ENCODE assay signal across 10 cellular contexts in the genomic region with DNA sequence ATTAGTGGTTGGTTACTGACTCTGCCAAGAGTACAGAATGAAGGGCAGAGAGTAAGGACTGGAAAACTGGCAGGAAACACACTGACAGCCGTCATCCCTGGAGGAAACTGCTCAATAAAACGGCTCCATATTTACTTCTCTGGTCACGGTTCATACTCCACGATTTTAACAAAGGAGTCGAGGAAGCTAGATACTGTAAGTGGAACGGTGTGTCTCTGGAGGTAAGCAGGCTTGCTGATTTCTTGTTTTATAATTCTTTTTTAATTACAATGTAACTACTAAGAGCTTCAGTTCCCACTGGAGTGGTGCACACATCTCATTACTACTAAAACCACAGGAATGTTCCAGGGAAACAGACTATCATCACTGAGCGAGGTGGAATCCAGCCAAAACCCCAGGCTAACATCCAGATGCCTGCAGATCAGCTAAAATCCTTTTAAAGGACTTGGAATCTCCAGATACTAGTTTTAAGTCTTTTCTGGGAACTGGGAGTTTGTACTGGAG. TPM values are rescaled to one million over a fixed set of nuclear protein-coding genes. Genes with fewer than 3 reads are reported as not detected.
A peak's percentile ranks its signal among the peaks of the same experiment; 100 is the strongest.
DNase-seq lines count a peak whose midpoint lies in the region; ATAC-seq and TF ChIP-seq lines count a peak whose summit lies in the region.
"Had no signal": no experiment of that assay in that cellular context is flagged by ENCODE, and none has a peak within 500 bp of the region (broad histone marks: within the 10 kb centered on the region; RNA-seq: fewer than 3 reads in every experiment).

No MANE protein-coding gene starts in this region.

- peaks cover 74% of the 10 kb centered on the region for H3K36me3 ChIP-seq in OCI-LY7 (ENCODE audit: insufficient read depth, low read length)

- no peaks in the 10 kb centered on the region for H3K9me3 Mint-ChIP-seq in nephron progenitor cell

- TSS peak; percentile 45 for BruUV-seq in OCI-LY7 (replicated peaks; lab: Mats Ljungman, UMichigan)

- no peak overlapping the region for H2AFZ ChIP-seq in OCI-LY7 (ENCODE audit: low read length)
- H2AFZ ChIP-seq: PC-9 had no signal

- H3K9me2 ChIP-seq in OCI-LY7 (ENCODE audit: insufficient read depth, low read length) = no peaks in the 10 kb centered on the region

- CTCF ChIA-PET in OCI-LY7 (lab: Charles Lee; ENCODE audit: unreplicated experiment) = no interaction called here

- no peak for TF ChIP-seq CTCF in AG09319 (IDR thresholded peaks at IDR 0.05; ENCODE audit: low read depth, low read length)
- TF ChIP-seq CTCF in OCI-LY7 (conservative IDR thresholded peaks at IDR 0.05; ENCODE audit: low read length) = no peak
- no peak for TF ChIP-seq CTCF in epithelial cell of proximal tubule (conservative IDR thresholded peaks at IDR 0.05; ENCODE audit: low read depth, low read length)
- TF ChIP-seq CTCF in nephron progenitor cell (IDR thresholded peaks at IDR 0.05) = no peak

- H3K4me2 ChIP-seq in OCI-LY7 (ENCODE audit: low read length) = no peak overlapping the region
- H3K4me2 ChIP-seq: PC-9 had no signal

- no peaks in the 10 kb centered on the region for H3K27me3 Mint-ChIP-seq in nephron progenitor cell (ENCODE audit: low read depth, poor library complexity)

- peak overlapping the region; percentile 29 for H3K27ac Mint-ChIP-seq in nephron progenitor cell

- H3K4me3 Mint-ChIP-seq in nephron progenitor cell = no peak overlapping the region

- no peaks in the 10 kb centered on the region for H4K20me1 ChIP-seq in OCI-LY7 (ENCODE audit: insufficient read depth, low read length)

- H3K4me1 ChIP-seq in OCI-LY7 (ENCODE audit: insufficient read depth, low read length, poor library complexity, severe bottlenecking) = no peaks in the 10 kb centered on the region

- peak; percentile 89 for DNase-seq in AG09319 (ENCODE audit: extremely low read depth, low read depth)
- no peak for DNase-seq in OCI-LY7 (ENCODE audit: low spot score)
- peak; percentile 78 for DNase-seq in epithelial cell of proximal tubule (ENCODE audit: low read depth)
- no peak for DNase-seq in nephron progenitor cell
- no peak for DNase-seq in stimulated activated CD4-positive, alpha-beta T cell treated with anti-CD3 and anti-CD28 coated beads, Interleukin-2, amount 100 ng/mL, for 48 hours
- no peak for DNase-seq in NCI-H2081 treated with DMSO at 0.1 percent for 48 hours (lab: John Stamatoyannopoulos, UW)
- DNase-seq in RPMI8226 = no peak
- DNase-seq: stimulated activated CD4-positive, alpha-beta T cell treated with anti-CD3 and anti-CD28 coated beads, Interleukin-4, amount 100 ng/mL, for 1 hour had no signal

- POLR2A ChIA-PET in OCI-LY7 (lab: Charles Lee) = no interaction called here

- peaks cover 10% of the 10 kb centered on the region for H3K4me1 Mint-ChIP-seq in nephron progenitor cell

- H3K9me3 ChIP-seq in OCI-LY7 (ENCODE audit: low read length) = no peaks in the 10 kb centered on the region

- ATAC-seq in HG03039 (IDR thresholded peaks at IDR 0.05; ENCODE audit: unreplicated experiment) = no peak

- intact Hi-C loops in OCI-LY7 (cut with micrococcal nuclease; ENCODE audit: unreplicated experiment) = no loop called here

- H3K36me3 Mint-ChIP-seq in nephron progenitor cell (ENCODE audit: low read depth) = peaks cover 63% of the 10 kb centered on the region

- H3K4me3 ChIP-seq in OCI-LY7 (ENCODE audit: low read depth, low read length, poor library complexity, severe bottlenecking) (no peak overlapping the region), epithelial cell of proximal tubule (ENCODE audit: low read depth, low read length) (no peak overlapping the region)
- H3K4me3 ChIP-seq: PC-9 had no signal

- no peak overlapping the region for H3K27ac ChIP-seq in OCI-LY7 (ENCODE audit: low read depth, low read length, poor library complexity, severe bottlenecking)
- H3K27ac ChIP-seq: PC-9 had no signal

- H3K79me2 ChIP-seq in OCI-LY7 (ENCODE audit: insufficient read depth, low read depth, low read length) = no peaks in the 10 kb centered on the region

RNA-seq across cellular contexts. Expression of a gene that starts 17.8 kb away (rescaled TPM):
- not detected in 2 replicates for total RNA-seq in OCI-LY7 (2014; rRNA removed; shearing (Covaris generic))
- not detected in 2 replicates for total RNA-seq in OCI-LY7 (2022)
- 3.0 and 5.4 TPM in 2 replicates for total RNA-seq in epithelial cell of proximal tubule

RNA-seq across cellular contexts. Expression of a gene that starts 37.0 kb away (rescaled TPM):
- 0.38 and 0.93 TPM in 2 replicates for total RNA-seq in OCI-LY7 (2014; rRNA removed; shearing (Covaris generic))
- total RNA-seq in OCI-LY7 (2022) (0.76 and 1.0 TPM in 2 replicates), epithelial cell of proximal tubule (0.07 and 0.92 TPM in 2 replicates)

RNA-seq across cellular contexts. Expression of a gene that starts 50.1 kb away (rescaled TPM):
- 21.3 and 27.5 TPM in 2 replicates for total RNA-seq in OCI-LY7 (2014; rRNA removed; shearing (Covaris generic))
- 33.5 and 36.4 TPM in 2 replicates for total RNA-seq in OCI-LY7 (2022)
- total RNA-seq in epithelial cell of proximal tubule = 4.6 and 10.5 TPM in 2 replicates

RNA-seq across cellular contexts. Expression of a gene that starts 50.2 kb away (rescaled TPM):
- total RNA-seq in OCI-LY7 (2014; rRNA removed; shearing (Covaris generic)) = 55.5 and 90.2 TPM in 2 replicates
- total RNA-seq in OCI-LY7 (2022) (184 and 196 TPM in 2 replicates), epithelial cell of proximal tubule (28.5 and 33.4 TPM in 2 replicates)

RNA-seq across cellular contexts. Expression of a gene that starts 55.1 kb away (rescaled TPM):
- 12.2 and 19.1 TPM in 2 replicates for total RNA-seq in OCI-LY7 (2014; rRNA removed; shearing (Covaris generic))
- total RNA-seq in OCI-LY7 (2022) = 23.5 and 24.4 TPM in 2 replicates
- 17.4 and 20.9 TPM in 2 replicates for total RNA-seq in epithelial cell of proximal tubule

Comparison
In these comparisons a context has a peak if more than half of its experiments do, and no peak if none do; other contexts are left out.
1. DNase-seq: peak in AG09319 (single experiment) and epithelial cell of proximal tubule (single experiment); none in OCI-LY7 (single experiment), nephron progenitor cell (single experiment), stimulated activated CD4-positive, alpha-beta T cell treated with anti-CD3 and anti-CD28 coated beads, Interleukin-2, amount 100 ng/mL, for 48 hours (0 of 2), NCI-H2081 treated with DMSO at 0.1 percent for 48 hours (single experiment) and RPMI8226 (single experiment).